ENCODE assay signal across 8 cellular contexts in genomic region chr14:74257078-74257987, GRCh38. TPM values are rescaled to one million over a fixed set of nuclear protein-coding genes. Genes with fewer than 3 reads are reported as not detected.
DNase-seq lines count a peak whose midpoint lies in the region; ATAC-seq and TF ChIP-seq lines count a peak whose summit lies in the region.

No MANE protein-coding gene starts in this region.

- intact Hi-C loops in left ventricle myocardium superior (cut with micrococcal nuclease) (no loop called here), vagina (cut with DNase I) (loop anchor here (5.0 kb wide), 1 partner anchor 145 kb away; no protein-coding TSS in a partner anchor)

- H3K9ac ChIP-seq in HUES6 (ENCODE audit: low read length), result no peak overlapping the region

- no peaks in the 10 kb centered on the region for H3K9me3 ChIP-seq in HUES6 (ENCODE audit: control insufficient read depth, insufficient read depth, low read depth, low read length)
- H3K9me3 ChIP-seq in vagina, result no peaks in the 10 kb centered on the region

- H3K4me1 Mint-ChIP-seq in activated naive CD8-positive, alpha-beta T cell (ENCODE audit: low read depth), result peaks cover 4% of the 10 kb centered on the region

- no peak overlapping the region for H3K27ac Mint-ChIP-seq in activated naive CD8-positive, alpha-beta T cell

- H3K27me3 ChIP-seq in HUES6 (ENCODE audit: control insufficient read depth, insufficient read depth, low read length), result peaks cover 48% of the 10 kb centered on the region
- H3K27me3 ChIP-seq in vagina, result no peaks in the 10 kb centered on the region

- H3K4me3 ChIP-seq in HUES6 (ENCODE audit: low read depth, low read length) (peak overlapping the region; percentile 84), vagina (peak overlapping the region; percentile 57 to 62)

- H3K36me3 Mint-ChIP-seq in activated naive CD8-positive, alpha-beta T cell, result no peaks in the 10 kb centered on the region

- 0 out of 2 replicates have a peak, but pooled peaks cover 4% of the 10 kb centered on the region for H3K4me1 ChIP-seq in HUES6 (ENCODE audit: control insufficient read depth, insufficient read depth, low read length)
- peaks cover 18% of the 10 kb centered on the region for H3K4me1 ChIP-seq in vagina

- H3K27ac ChIP-seq in HUES6 (ENCODE audit: low read depth, low read length), result no peak overlapping the region
- H3K27ac ChIP-seq in vagina, result no peak overlapping the region

- peak; percentile 91 for ATAC-seq in left ventricle myocardium superior

- peak; percentile 59 for DNase-seq in NCI-H345 (lab: John Stamatoyannopoulos, UW)
- DNase-seq in NCI-H345 treated with DMSO at 0.1 percent for 48 hours (lab: John Stamatoyannopoulos, UW; ENCODE audit: unreplicated experiment), result no peak
- DNase-seq in SK-N-DZ (ENCODE audit: low spot score), result peak; percentile 84
- peak; percentile 67 for DNase-seq in left ventricle myocardium superior
- DNase-seq in putamen (ENCODE audit: low spot score), result peak; percentile 29
- DNase-seq in vagina (ENCODE audit: extremely low spot score in 2 of 2), result no peak

- TF ChIP-seq CTCF in vagina (IDR thresholded peaks at IDR 0.05), result peak; percentile 58 to 80 (median 59)

- TF ChIP-seq POLR2A in vagina (IDR thresholded peaks at IDR 0.05), result no peak

- no peaks in the 10 kb centered on the region for H3K36me3 ChIP-seq in HUES6 (ENCODE audit: control insufficient read depth, insufficient read depth, low read length)
- no peaks in the 10 kb centered on the region for H3K36me3 ChIP-seq in vagina

- H3K27me3 Mint-ChIP-seq in activated naive CD8-positive, alpha-beta T cell, result no peaks in the 10 kb centered on the region

- no peaks in the 10 kb centered on the region for H3K9me3 Mint-ChIP-seq in activated naive CD8-positive, alpha-beta T cell (ENCODE audit: low read depth)

- H3K4me3 Mint-ChIP-seq in activated naive CD8-positive, alpha-beta T cell, result peak overlapping the region; percentile 88

RNA-seq across cellular contexts. Expression of gene VSX2, which starts 18.1 kb away (rescaled TPM):
- not detected in 2 replicates for polyA plus RNA-seq in SK-N-DZ (2014; cell fraction: cytosol; rRNA removed)
- not detected in 2 replicates for polyA plus RNA-seq in SK-N-DZ (2014; cell fraction: nucleus; rRNA removed)
- total RNA-seq in left ventricle myocardium superior (not detected), vagina (not detected)

RNA-seq across cellular contexts. Expression of gene ABCD4, which starts 45.4 kb away (rescaled TPM):
- 30.3 and 35.0 TPM in 2 replicates for polyA plus RNA-seq in SK-N-DZ (2014; cell fraction: cytosol; rRNA removed)
- 192 and 210 TPM in 2 replicates for polyA plus RNA-seq in SK-N-DZ (2014; cell fraction: nucleus; rRNA removed)
- total RNA-seq in left ventricle myocardium superior, result 25.2 TPM
- 52.3 TPM for total RNA-seq in vagina

Comparison
In these comparisons a context has a peak if more than half of its experiments do, and no peak if none do; other contexts are left out.
1. DNase-seq: peak in NCI-H345 (single experiment), SK-N-DZ (single experiment), left ventricle myocardium superior (single experiment) and putamen (single experiment); none in NCI-H345 treated with DMSO at 0.1 percent for 48 hours (single experiment) and vagina (0 of 2).